Comparison of ENCODE assay signal across 12 cellular contexts in the genomic region with DNA sequence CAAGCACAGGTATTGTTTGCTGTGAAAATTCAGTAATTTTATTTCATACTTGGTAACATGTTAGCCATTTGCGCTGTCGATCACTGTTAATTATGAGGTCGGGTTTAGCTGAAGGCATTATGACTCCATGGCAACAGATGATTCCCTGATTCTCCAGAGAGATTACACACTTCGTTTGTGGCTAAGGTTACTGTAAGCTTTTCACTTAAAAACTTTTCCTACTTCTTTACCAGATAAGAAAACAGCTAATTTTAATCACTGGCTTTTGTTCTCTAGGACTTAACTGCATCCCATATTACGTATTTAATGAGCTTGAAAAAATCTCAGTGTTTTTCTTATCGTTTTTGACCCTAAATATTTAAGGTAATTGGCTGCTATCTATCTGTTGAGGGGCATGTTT. TPM values are rescaled to one million over a fixed set of nuclear protein-coding genes. Genes with fewer than 3 reads are reported as not detected.
DNase-seq lines count a peak whose midpoint lies in the region; ATAC-seq and TF ChIP-seq lines count a peak whose summit lies in the region.
"Had no signal": no experiment of that assay in that cellular context is flagged by ENCODE, and none has a peak within 500 bp of the region (broad histone marks: within the 10 kb centered on the region; RNA-seq: fewer than 3 reads in every experiment).

No MANE protein-coding gene starts in this region.

- TF ChIP-seq CTCF in BE2C (IDR thresholded peaks at IDR 0.05; ENCODE audit: low read depth, low read length) = no peak
- TF ChIP-seq CTCF in osteocyte (IDR thresholded peaks at IDR 0.05) = no peak

- H3K9ac ChIP-seq in HUES48 (ENCODE audit: low read depth, low read length) = no peak overlapping the region

- peaks cover 5% of the 10 kb centered on the region for H3K36me3 Mint-ChIP-seq in osteocyte (ENCODE audit: unreplicated experiment)

- H3K4me3 Mint-ChIP-seq in osteocyte (ENCODE audit: unreplicated experiment) = no peak overlapping the region
- H3K4me3 Mint-ChIP-seq: B cell had no signal

- H3K27ac ChIP-seq in HUES48 (ENCODE audit: low read depth, low read length) = no peak overlapping the region
- H3K27ac ChIP-seq: colonic mucosa, gastrocnemius medialis had no signal

- no peaks in the 10 kb centered on the region for H3K27me3 Mint-ChIP-seq in osteocyte (ENCODE audit: unreplicated experiment)
- H3K27me3 Mint-ChIP-seq: B cell had no signal

- no peaks in the 10 kb centered on the region for H3K9me3 Mint-ChIP-seq in osteocyte (ENCODE audit: unreplicated experiment)

- no peak overlapping the region for H3K27ac Mint-ChIP-seq in osteocyte (ENCODE audit: unreplicated experiment)
- H3K27ac Mint-ChIP-seq: B cell had no signal

- no peaks in the 10 kb centered on the region for H3K36me3 ChIP-seq in BE2C
- no peaks in the 10 kb centered on the region for H3K36me3 ChIP-seq in HUES48 (ENCODE audit: control insufficient read depth, insufficient read depth, low read length)
- H3K36me3 ChIP-seq: colonic mucosa, gastrocnemius medialis had no signal

- DNase-seq in BE2C (peak; percentile 14), RPMI7951 (ENCODE audit: low read depth) (peak; percentile 58), iris pigment epithelial cell (ENCODE audit: low read depth) (peak; percentile 14), osteocyte (ENCODE audit: extremely low spot score, unreplicated experiment) (no peak), globus pallidus (ENCODE audit: low spot score) (no peak)
- no peak for DNase-seq in activated CD8-positive, alpha-beta memory T cell treated with anti-CD3 and anti-CD28 coated beads for 24 hours
- DNase-seq: colonic mucosa, gastrocnemius medialis, NCI-H187 had no signal

- peaks cover 26% of the 10 kb centered on the region for H3K4me1 Mint-ChIP-seq in osteocyte (ENCODE audit: unreplicated experiment)

- H3K27me3 ChIP-seq in BE2C (no peaks in the 10 kb centered on the region), HUES48 (ENCODE audit: control insufficient read depth, insufficient read depth, low read length) (no peaks in the 10 kb centered on the region)
- H3K27me3 ChIP-seq: colonic mucosa, gastrocnemius medialis had no signal

- H3K4me1 ChIP-seq in BE2C = peaks cover 6% of the 10 kb centered on the region; the same call in 1 of the 2 replicates
- H3K4me1 ChIP-seq in HUES48 (ENCODE audit: control insufficient read depth, insufficient read depth, low read length) = peaks cover 10% of the 10 kb centered on the region; the same call in 1 of the 2 replicates

- peak overlapping the region; percentile 93 for H3K4me3 ChIP-seq in BE2C (ENCODE audit: low read depth, low read length)
- peak overlapping the region; percentile 32; the same call in 1 of the 2 replicates for H3K4me3 ChIP-seq in HUES48 (ENCODE audit: low read depth, low read length)
- H3K4me3 ChIP-seq: colonic mucosa, gastrocnemius medialis had no signal

- H3K9me3 ChIP-seq in BE2C = no peaks in the 10 kb centered on the region
- H3K9me3 ChIP-seq in HUES48 (ENCODE audit: control insufficient read depth, insufficient read depth, low read length) = no peaks in the 10 kb centered on the region
- H3K9me3 ChIP-seq: colonic mucosa, gastrocnemius medialis had no signal

- no peak for ATAC-seq in GM19455 (IDR thresholded peaks at IDR 0.05; ENCODE audit: unreplicated experiment)
- ATAC-seq: gastrocnemius medialis had no signal

RNA-seq across cellular contexts. Expression of a gene that starts 2.1 kb away (rescaled TPM):
- polyA plus RNA-seq in BE2C (2012; ENCODE audit: insufficient read depth, insufficient read length, low read depth) = 5.7 TPM
- total RNA-seq in RPMI7951 (2014; rRNA removed; shearing (Covaris generic)) = 17.7 and 20.8 TPM in 2 replicates
- 8.1 and 8.5 TPM in 2 replicates for total RNA-seq in osteocyte

RNA-seq across cellular contexts. Expression of a gene that starts 2.2 kb away (rescaled TPM):
- polyA plus RNA-seq in BE2C (2012; ENCODE audit: insufficient read depth, insufficient read length, low read depth) = 21.3 TPM
- 19.4 and 22.2 TPM in 2 replicates for total RNA-seq in RPMI7951 (2014; rRNA removed; shearing (Covaris generic))
- 15.4 and 17.4 TPM in 2 replicates for total RNA-seq in osteocyte

Comparison
In these comparisons a context has a peak if more than half of its experiments do, and no peak if none do; other contexts are left out.
1. DNase-seq: peak in BE2C (single experiment), RPMI7951 (single experiment) and iris pigment epithelial cell (single experiment); none in activated CD8-positive, alpha-beta memory T cell treated with anti-CD3 and anti-CD28 coated beads for 24 hours (single experiment), osteocyte (single experiment) and globus pallidus (single experiment).